In the genomic region with DNA sequence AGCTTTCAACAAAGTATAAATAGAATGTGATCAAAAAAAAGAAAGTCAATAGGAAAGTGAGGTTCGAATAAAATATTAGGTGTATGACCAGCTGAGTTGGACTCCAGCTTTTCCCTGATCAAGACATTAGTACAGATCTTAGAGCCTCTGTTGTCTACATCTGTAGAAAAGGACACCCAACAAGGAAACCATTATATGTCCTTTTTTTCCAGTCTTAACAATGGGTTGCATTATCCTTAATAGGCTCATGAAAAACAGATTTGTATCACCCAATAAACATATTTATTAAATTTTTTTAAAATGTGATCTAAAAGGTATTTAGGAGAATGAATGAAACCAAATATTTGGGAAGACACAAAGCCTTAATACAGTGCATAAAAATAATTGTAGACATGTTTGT, we compare ENCODE assay signal across 2 cellular contexts.
TF ChIP-seq lines count a peak whose summit lies in the region.

No MANE protein-coding gene starts in this region.

TF ChIP-seq in HepG2, 621 proteins besides CTCF, POLR2A, EP300 and RAD21:
- TF ChIP-seq, protein P1, sequence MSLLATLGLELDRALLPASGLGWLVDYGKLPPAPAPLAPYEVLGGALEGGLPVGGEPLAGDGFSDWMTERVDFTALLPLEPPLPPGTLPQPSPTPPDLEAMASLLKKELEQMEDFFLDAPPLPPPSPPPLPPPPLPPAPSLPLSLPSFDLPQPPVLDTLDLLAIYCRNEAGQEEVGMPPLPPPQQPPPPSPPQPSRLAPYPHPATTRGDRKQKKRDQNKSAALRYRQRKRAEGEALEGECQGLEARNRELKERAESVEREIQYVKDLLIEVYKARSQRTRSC (CRISPR knock-in tag; IDR thresholded peaks at IDR 0.05; ENCODE audit: low read depth): no peak
- TF ChIP-seq, protein P2, sequence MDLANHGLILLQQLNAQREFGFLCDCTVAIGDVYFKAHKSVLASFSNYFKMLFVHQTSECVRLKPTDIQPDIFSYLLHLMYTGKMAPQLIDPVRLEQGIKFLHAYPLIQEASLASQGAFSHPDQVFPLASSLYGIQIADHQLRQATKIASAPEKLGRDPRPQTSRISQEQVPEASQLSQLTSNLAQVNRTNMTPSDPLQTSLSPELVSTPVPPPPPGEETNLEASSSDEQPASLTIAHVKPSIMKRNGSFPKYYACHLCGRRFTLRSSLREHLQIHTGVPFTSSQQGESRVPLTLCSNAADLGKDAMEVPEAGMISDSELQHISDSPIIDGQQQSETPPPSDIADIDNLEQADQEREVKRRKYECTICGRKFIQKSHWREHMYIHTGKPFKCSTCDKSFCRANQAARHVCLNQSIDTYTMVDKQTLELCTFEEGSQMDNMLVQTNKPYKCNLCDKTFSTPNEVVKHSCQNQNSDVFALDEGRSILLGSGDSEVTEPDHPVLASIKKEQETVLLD (CRISPR knock-in tag; IDR thresholded peaks at IDR 0.05; ENCODE audit: low read depth): no peak
- TF ChIP-seq GTF3A (CRISPR knock-in tag; conservative IDR thresholded peaks at IDR 0.05) (no peak), PHF5A (CRISPR knock-in tag; IDR thresholded peaks at IDR 0.05; ENCODE audit: low read depth, unreplicated experiment) (no peak), ZNF546 (CRISPR knock-in tag; conservative IDR thresholded peaks at IDR 0.05) (no peak), HNF4A (CRISPR knock-in tag; IDR thresholded peaks at IDR 0.05) (no peak), CC2D1A (CRISPR knock-in tag; IDR thresholded peaks at IDR 0.05) (no peak), JDP2 (CRISPR knock-in tag; IDR thresholded peaks at IDR 0.05; ENCODE audit: borderline replicate concordance) (no peak)
- TF ChIP-seq, protein P3, sequence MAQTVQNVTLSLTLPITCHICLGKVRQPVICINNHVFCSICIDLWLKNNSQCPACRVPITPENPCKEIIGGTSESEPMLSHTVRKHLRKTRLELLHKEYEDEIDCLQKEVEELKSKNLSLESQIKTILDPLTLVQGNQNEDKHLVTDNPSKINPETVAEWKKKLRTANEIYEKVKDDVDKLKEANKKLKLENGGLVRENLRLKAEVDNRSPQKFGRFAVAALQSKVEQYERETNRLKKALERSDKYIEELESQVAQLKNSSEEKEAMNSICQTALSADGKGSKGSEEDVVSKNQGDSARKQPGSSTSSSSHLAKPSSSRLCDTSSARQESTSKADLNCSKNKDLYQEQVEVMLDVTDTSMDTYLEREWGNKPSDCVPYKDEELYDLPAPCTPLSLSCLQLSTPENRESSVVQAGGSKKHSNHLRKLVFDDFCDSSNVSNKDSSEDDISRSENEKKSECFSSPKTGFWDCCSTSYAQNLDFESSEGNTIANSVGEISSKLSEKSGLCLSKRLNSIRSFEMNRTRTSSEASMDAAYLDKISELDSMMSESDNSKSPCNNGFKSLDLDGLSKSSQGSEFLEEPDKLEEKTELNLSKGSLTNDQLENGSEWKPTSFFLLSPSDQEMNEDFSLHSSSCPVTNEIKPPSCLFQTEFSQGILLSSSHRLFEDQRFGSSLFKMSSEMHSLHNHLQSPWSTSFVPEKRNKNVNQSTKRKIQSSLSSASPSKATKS (CRISPR knock-in tag; IDR thresholded peaks at IDR 0.05): no peak
- TF ChIP-seq, protein P4, sequence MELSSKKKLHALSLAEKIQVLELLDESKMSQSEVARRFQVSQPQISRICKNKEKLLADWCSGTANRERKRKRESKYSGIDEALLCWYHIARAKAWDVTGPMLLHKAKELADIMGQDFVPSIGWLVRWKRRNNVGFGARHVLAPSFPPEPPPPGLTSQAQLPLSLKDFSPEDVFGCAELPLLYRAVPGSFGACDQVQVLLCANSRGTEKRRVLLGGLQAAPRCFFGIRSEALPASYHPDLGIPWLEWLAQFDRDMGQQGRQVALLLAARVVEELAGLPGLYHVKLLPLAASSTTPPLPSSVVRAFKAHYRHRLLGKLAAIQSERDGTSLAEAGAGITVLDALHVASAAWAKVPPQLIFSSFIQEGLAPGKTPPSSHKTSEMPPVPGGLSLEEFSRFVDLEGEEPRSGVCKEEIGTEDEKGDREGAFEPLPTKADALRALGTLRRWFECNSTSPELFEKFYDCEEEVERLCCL (CRISPR knock-in tag; IDR thresholded peaks at IDR 0.05; ENCODE audit: borderline replicate concordance): no peak
TF ChIP-seq in HepG2: peak in this region for 0.

TF ChIP-seq in K562, 482 proteins besides CTCF, POLR2A, EP300 and RAD21:
- no peak for TF ChIP-seq CBX1 (IDR thresholded peaks at IDR 0.05; ENCODE audit: low read depth)
- TF ChIP-seq, protein P5, sequence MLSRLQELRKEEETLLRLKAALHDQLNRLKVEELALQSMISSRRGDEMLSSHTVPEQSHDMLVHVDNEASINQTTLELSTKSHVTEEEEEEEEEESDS (CRISPR knock-in tag; IDR thresholded peaks at IDR 0.05): no peak
- TF ChIP-seq DMBX1 (CRISPR knock-in tag; IDR thresholded peaks at IDR 0.05; ENCODE audit: borderline replicate concordance): no peak
- TF ChIP-seq NCOR1 (IDR thresholded peaks at IDR 0.05): no peak
